ENCODE assay signal across 3 cellular contexts in the genomic region with DNA sequence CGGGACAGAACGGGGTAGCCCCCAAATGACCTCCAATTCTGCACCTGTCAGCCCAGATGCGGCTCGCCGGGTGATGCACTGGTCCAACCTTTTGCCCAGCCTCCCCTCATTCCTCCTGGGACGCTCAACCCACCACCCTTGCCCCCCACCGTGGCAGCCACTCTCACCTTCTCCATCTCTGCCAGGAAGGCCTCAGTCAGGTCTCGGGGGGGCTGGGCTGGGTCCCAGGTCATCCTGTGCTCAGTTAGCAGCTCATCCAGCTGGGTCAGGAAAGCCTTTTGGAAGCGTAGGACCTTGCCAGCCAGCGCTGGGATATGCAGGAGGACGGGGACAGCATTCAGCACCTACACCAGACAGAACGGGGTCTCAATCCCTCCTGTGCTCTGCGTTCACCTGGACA. TPM values are rescaled to one million over a fixed set of nuclear protein-coding genes. Genes with fewer than 3 reads are reported as not detected.
"Had no signal": no experiment of that assay in that cellular context is flagged by ENCODE, and none has a peak within 500 bp of the region (broad histone marks: within the 10 kb centered on the region; RNA-seq: fewer than 3 reads in every experiment).

No MANE protein-coding gene starts in this region.

RNA-seq across cellular contexts. Expression of a gene that starts 2.6 kb away (rescaled TPM):
- total RNA-seq: myocyte, thoracic aorta had no signal

RNA-seq across cellular contexts. Expression of a gene that starts 54.0 kb away (rescaled TPM):
- total RNA-seq: osteocyte had no signal
